In the genomic region with DNA sequence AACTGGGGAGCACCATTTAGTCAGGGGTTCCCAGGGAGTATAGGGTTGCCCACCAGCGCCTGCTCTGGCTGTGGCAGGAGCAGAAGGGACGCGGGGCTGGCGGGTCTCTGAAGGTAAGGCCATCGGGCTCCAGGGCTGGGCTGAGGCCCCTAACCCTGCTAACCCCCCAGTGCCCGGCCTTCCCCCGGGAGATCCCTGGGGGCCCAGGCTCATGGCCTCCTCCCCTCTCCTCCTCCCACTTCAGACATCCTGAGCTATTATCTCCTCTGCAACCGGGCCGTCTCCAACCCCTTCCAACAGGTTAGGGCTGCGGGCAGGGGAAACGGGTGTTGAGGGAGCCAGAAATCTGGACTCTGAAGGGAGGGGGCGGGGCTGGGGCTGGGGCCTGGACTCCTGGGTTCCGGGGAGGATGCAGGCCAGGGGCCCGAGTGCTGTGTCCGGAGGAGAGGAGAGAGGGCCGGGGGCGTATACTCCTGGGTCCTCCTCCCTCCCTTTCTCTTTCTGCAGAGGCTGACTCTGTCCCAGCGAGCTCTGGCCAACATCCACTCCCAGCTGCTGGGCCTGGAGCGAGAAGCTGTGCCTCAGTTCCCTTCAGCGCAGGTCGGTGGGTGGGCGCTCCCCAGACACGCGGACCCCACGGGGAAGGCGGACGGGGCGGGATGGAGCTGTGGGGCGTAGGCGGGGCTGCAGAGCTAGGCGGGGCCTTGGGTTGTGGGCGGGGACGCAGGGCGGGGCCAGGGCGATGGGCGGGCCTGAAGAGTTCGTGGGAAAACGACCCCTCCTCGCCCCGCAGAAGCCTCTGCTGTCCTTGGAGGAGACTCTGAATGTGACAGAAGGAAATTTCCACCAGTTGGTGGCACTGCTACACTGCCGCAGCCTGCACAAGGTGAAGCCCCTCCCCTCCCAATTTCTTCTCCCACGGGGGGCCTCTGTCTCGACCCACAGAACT, we compare ENCODE assay signal across 1 cellular context.
TF ChIP-seq lines count a peak whose summit lies in the region.

No MANE protein-coding gene starts in this region.

TF ChIP-seq in K562, 482 proteins besides CTCF, POLR2A, EP300 and RAD21:
- no peak for TF ChIP-seq KLF6 (CRISPR knock-in tag; IDR thresholded peaks at IDR 0.05; ENCODE audit: borderline replicate concordance)
- peak; percentile 37; the same call in 1 of the 2 replicates for TF ChIP-seq SP1 (CRISPR knock-in tag; IDR thresholded peaks at IDR 0.05)
- peak; percentile 70 for TF ChIP-seq POLR2G (IDR thresholded peaks at IDR 0.05; ENCODE audit: low read depth, low read length)
- peak; percentile 19 for TF ChIP-seq KDM5B (IDR thresholded peaks at IDR 0.05; ENCODE audit: insufficient replicate concordance, low read depth, low read length)
- no peak for TF ChIP-seq TCFL5 (CRISPR knock-in tag; conservative IDR thresholded peaks at IDR 0.05)
- peak; percentile 77 for TF ChIP-seq RBM22 (IDR thresholded peaks at IDR 0.05; ENCODE audit: low read depth, low read length, poor library complexity, severe bottlenecking)
- no peak for TF ChIP-seq PHF21A (IDR thresholded peaks at IDR 0.05; ENCODE audit: borderline replicate concordance, low read depth)
- peak; percentile 61 for TF ChIP-seq EGR1 (conservative IDR thresholded peaks at IDR 0.05)
- TF ChIP-seq CREM (IDR thresholded peaks at IDR 0.05; ENCODE audit: low read depth), result 0 out of 2 replicates have a peak, but pooled peaks have one; percentile 2
- TF ChIP-seq ZBTB7A (IDR thresholded peaks at IDR 0.05; ENCODE audit: borderline replicate concordance, control insufficient read depth, low read depth, low read length), result peak; percentile 68; the same call in 1 of the 2 replicates
- TF ChIP-seq, protein P1, sequence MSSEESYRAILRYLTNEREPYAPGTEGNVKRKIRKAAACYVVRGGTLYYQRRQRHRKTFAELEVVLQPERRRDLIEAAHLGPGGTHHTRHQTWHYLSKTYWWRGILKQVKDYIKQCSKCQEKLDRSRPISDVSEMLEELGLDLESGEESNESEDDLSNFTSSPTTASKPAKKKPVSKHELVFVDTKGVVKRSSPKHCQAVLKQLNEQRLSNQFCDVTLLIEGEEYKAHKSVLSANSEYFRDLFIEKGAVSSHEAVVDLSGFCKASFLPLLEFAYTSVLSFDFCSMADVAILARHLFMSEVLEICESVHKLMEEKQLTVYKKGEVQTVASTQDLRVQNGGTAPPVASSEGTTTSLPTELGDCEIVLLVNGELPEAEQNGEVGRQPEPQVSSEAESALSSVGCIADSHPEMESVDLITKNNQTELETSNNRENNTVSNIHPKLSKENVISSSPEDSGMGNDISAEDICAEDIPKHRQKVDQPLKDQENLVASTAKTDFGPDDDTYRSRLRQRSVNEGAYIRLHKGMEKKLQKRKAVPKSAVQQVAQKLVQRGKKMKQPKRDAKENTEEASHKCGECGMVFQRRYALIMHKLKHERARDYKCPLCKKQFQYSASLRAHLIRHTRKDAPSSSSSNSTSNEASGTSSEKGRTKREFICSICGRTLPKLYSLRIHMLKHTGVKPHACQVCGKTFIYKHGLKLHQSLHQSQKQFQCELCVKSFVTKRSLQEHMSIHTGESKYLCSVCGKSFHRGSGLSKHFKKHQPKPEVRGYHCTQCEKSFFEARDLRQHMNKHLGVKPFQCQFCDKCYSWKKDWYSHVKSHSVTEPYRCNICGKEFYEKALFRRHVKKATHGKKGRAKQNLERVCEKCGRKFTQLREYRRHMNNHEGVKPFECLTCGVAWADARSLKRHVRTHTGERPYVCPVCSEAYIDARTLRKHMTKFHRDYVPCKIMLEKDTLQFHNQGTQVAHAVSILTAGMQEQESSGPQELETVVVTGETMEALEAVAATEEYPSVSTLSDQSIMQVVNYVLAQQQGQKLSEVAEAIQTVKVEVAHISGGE (CRISPR knock-in tag; IDR thresholded peaks at IDR 0.05), result no peak
- no peak for TF ChIP-seq ARHGAP35 (IDR thresholded peaks at IDR 0.05; ENCODE audit: partially characterized antibody)
